ENCODE assay signal across 1 cellular context in genomic region chr2:8138923-8139667, GRCh38.
TF ChIP-seq lines count a peak whose summit lies in the region.

No MANE protein-coding gene starts in this region.

TF ChIP-seq in HepG2, 621 proteins besides CTCF, POLR2A, EP300 and RAD21 (continued from another document and continues in another):
- TF ChIP-seq, protein P1, sequence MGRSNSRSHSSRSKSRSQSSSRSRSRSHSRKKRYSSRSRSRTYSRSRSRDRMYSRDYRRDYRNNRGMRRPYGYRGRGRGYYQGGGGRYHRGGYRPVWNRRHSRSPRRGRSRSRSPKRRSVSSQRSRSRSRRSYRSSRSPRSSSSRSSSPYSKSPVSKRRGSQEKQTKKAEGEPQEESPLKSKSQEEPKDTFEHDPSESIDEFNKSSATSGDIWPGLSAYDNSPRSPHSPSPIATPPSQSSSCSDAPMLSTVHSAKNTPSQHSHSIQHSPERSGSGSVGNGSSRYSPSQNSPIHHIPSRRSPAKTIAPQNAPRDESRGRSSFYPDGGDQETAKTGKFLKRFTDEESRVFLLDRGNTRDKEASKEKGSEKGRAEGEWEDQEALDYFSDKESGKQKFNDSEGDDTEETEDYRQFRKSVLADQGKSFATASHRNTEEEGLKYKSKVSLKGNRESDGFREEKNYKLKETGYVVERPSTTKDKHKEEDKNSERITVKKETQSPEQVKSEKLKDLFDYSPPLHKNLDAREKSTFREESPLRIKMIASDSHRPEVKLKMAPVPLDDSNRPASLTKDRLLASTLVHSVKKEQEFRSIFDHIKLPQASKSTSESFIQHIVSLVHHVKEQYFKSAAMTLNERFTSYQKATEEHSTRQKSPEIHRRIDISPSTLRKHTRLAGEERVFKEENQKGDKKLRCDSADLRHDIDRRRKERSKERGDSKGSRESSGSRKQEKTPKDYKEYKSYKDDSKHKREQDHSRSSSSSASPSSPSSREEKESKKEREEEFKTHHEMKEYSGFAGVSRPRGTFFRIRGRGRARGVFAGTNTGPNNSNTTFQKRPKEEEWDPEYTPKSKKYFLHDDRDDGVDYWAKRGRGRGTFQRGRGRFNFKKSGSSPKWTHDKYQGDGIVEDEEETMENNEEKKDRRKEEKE (IDR thresholded peaks at IDR 0.05) = no peak
- TF ChIP-seq PBX3 (CRISPR knock-in tag; IDR thresholded peaks at IDR 0.05; ENCODE audit: borderline replicate concordance) = no peak
- TF ChIP-seq, protein P2, sequence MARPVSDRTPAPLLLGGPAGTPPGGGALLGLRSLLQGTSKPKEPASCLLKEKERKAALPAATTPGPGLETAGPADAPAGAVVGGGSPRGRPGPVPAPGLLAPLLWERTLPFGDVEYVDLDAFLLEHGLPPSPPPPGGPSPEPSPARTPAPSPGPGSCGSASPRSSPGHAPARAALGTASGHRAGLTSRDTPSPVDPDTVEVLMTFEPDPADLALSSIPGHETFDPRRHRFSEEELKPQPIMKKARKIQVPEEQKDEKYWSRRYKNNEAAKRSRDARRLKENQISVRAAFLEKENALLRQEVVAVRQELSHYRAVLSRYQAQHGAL (CRISPR knock-in tag; IDR thresholded peaks at IDR 0.05; ENCODE audit: not compliant biosample characterization) = no peak
- TF ChIP-seq, protein P3, sequence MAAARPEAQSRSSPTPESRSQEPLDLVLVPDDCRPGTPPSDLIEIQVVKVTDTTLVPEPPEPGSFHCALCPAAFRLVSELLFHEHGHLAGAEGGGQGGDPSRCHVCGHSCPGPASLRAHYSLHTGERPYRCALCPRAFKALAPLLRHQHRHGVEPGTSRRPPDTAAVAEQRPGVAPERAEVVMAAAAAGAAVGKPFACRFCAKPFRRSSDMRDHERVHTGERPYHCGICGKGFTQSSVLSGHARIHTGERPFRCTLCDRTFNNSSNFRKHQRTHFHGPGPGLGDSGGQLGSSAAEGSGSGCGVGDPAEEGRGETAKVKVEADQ (CRISPR knock-in tag; IDR thresholded peaks at IDR 0.05; ENCODE audit: borderline replicate concordance) = peak; percentile 60; the same call in 1 of the 2 replicates
- TF ChIP-seq KMT2A (CRISPR knock-in tag; IDR thresholded peaks at IDR 0.05) = peak; percentile 75; the same call in 1 of the 2 replicates
- TF ChIP-seq ZNF512 (CRISPR knock-in tag; IDR thresholded peaks at IDR 0.05) = no peak
- peak; percentile 24; the same call in 1 of the 2 replicates for TF ChIP-seq POGK (CRISPR knock-in tag; conservative IDR thresholded peaks at IDR 0.05)
- TF ChIP-seq SCMH1 (CRISPR knock-in tag; IDR thresholded peaks at IDR 0.05; ENCODE audit: borderline replicate concordance) = no peak
- TF ChIP-seq ZSCAN25 (CRISPR knock-in tag; IDR thresholded peaks at IDR 0.05) = no peak
- peak; percentile 98 for TF ChIP-seq GATAD2A (CRISPR knock-in tag; IDR thresholded peaks at IDR 0.05)
- peak; percentile 85 for TF ChIP-seq SIX1 (CRISPR knock-in tag; IDR thresholded peaks at IDR 0.05; ENCODE audit: borderline replicate concordance)
- TF ChIP-seq, protein P4, sequence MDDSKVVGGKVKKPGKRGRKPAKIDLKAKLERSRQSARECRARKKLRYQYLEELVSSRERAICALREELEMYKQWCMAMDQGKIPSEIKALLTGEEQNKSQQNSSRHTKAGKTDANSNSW (CRISPR knock-in tag; IDR thresholded peaks at IDR 0.05; ENCODE audit: borderline replicate concordance) = no peak
- 0 out of 2 replicates have a peak, but pooled peaks have one; percentile 0 for TF ChIP-seq JUNB (CRISPR knock-in tag; IDR thresholded peaks at IDR 0.05; ENCODE audit: borderline replicate concordance)
- TF ChIP-seq ZNF614 (CRISPR knock-in tag; IDR thresholded peaks at IDR 0.05; ENCODE audit: borderline replicate concordance) = peak; percentile 85
- no peak for TF ChIP-seq ZNF260 (CRISPR knock-in tag; IDR thresholded peaks at IDR 0.05; ENCODE audit: borderline replicate concordance, low read depth)
- TF ChIP-seq, protein P5, sequence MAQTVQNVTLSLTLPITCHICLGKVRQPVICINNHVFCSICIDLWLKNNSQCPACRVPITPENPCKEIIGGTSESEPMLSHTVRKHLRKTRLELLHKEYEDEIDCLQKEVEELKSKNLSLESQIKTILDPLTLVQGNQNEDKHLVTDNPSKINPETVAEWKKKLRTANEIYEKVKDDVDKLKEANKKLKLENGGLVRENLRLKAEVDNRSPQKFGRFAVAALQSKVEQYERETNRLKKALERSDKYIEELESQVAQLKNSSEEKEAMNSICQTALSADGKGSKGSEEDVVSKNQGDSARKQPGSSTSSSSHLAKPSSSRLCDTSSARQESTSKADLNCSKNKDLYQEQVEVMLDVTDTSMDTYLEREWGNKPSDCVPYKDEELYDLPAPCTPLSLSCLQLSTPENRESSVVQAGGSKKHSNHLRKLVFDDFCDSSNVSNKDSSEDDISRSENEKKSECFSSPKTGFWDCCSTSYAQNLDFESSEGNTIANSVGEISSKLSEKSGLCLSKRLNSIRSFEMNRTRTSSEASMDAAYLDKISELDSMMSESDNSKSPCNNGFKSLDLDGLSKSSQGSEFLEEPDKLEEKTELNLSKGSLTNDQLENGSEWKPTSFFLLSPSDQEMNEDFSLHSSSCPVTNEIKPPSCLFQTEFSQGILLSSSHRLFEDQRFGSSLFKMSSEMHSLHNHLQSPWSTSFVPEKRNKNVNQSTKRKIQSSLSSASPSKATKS (CRISPR knock-in tag; IDR thresholded peaks at IDR 0.05) = 0 out of 2 replicates have a peak, but pooled peaks have one; percentile 8
- no peak for TF ChIP-seq ZNF678 (CRISPR knock-in tag; IDR thresholded peaks at IDR 0.05)
- TF ChIP-seq ZNF772 (CRISPR knock-in tag; IDR thresholded peaks at IDR 0.05) = peak; percentile 95
- no peak; the same call in 1 of the 2 replicates for TF ChIP-seq ZBTB3 (CRISPR knock-in tag; IDR thresholded peaks at IDR 0.05; ENCODE audit: borderline replicate concordance, low read depth)
- TF ChIP-seq SMYD3 (CRISPR knock-in tag; IDR thresholded peaks at IDR 0.05) = no peak; the same call in 1 of the 2 replicates
- TF ChIP-seq, protein P6, sequence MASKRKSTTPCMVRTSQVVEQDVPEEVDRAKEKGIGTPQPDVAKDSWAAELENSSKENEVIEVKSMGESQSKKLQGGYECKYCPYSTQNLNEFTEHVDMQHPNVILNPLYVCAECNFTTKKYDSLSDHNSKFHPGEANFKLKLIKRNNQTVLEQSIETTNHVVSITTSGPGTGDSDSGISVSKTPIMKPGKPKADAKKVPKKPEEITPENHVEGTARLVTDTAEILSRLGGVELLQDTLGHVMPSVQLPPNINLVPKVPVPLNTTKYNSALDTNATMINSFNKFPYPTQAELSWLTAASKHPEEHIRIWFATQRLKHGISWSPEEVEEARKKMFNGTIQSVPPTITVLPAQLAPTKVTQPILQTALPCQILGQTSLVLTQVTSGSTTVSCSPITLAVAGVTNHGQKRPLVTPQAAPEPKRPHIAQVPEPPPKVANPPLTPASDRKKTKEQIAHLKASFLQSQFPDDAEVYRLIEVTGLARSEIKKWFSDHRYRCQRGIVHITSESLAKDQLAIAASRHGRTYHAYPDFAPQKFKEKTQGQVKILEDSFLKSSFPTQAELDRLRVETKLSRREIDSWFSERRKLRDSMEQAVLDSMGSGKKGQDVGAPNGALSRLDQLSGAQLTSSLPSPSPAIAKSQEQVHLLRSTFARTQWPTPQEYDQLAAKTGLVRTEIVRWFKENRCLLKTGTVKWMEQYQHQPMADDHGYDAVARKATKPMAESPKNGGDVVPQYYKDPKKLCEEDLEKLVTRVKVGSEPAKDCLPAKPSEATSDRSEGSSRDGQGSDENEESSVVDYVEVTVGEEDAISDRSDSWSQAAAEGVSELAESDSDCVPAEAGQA (IDR thresholded peaks at IDR 0.05; ENCODE audit: low read depth) = peak; percentile 14; the same call in 1 of the 2 replicates
- TF ChIP-seq, protein P6 (CRISPR knock-in tag; IDR thresholded peaks at IDR 0.05; ENCODE audit: borderline replicate concordance) = no peak
- no peak for TF ChIP-seq ZFP41 (CRISPR knock-in tag; IDR thresholded peaks at IDR 0.05; ENCODE audit: borderline replicate concordance)
- TF ChIP-seq, protein P7, sequence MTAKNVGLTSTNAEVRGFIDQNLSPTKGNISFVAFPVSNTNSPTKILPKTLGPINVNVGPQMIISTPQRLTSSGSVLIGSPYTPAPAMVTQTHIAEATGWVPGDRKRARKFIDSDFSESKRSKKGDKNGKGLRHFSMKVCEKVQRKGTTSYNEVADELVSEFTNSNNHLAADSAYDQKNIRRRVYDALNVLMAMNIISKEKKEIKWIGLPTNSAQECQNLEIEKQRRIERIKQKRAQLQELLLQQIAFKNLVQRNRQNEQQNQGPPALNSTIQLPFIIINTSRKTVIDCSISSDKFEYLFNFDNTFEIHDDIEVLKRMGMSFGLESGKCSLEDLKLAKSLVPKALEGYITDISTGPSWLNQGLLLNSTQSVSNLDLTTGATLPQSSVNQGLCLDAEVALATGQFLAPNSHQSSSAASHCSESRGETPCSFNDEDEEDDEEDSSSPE (CRISPR knock-in tag; IDR thresholded peaks at IDR 0.05) = no peak
- peak; percentile 95 for TF ChIP-seq TRIM24 (CRISPR knock-in tag; IDR thresholded peaks at IDR 0.05)
- no peak for TF ChIP-seq PHF5A (CRISPR knock-in tag; IDR thresholded peaks at IDR 0.05; ENCODE audit: low read depth, unreplicated experiment)
- no peak for TF ChIP-seq GLI4 (CRISPR knock-in tag; IDR thresholded peaks at IDR 0.05; ENCODE audit: borderline replicate concordance)
- no peak for TF ChIP-seq ZNF225 (CRISPR knock-in tag; IDR thresholded peaks at IDR 0.05)
- TF ChIP-seq ZNF800 (CRISPR knock-in tag; IDR thresholded peaks at IDR 0.05) = no peak
- TF ChIP-seq MIER3 (CRISPR knock-in tag; IDR thresholded peaks at IDR 0.05; ENCODE audit: borderline replicate concordance) = 0 out of 2 replicates have a peak, but pooled peaks have one; percentile 6
- TF ChIP-seq DNMT1 (CRISPR knock-in tag; IDR thresholded peaks at IDR 0.05) = no peak
- peak; percentile 81 for TF ChIP-seq TEAD3 (CRISPR knock-in tag; optimal IDR thresholded peaks at IDR 0.05; ENCODE audit: borderline replicate concordance)
- TF ChIP-seq ZKSCAN8 (CRISPR knock-in tag; IDR thresholded peaks at IDR 0.05; ENCODE audit: borderline replicate concordance) = peak; percentile 85
- TF ChIP-seq ZNF572 (CRISPR knock-in tag; IDR thresholded peaks at IDR 0.05) = no peak
- TF ChIP-seq MTF2 (CRISPR knock-in tag; IDR thresholded peaks at IDR 0.05; ENCODE audit: borderline replicate concordance) = no peak
- peak; percentile 37; the same call in 1 of the 2 replicates for TF ChIP-seq ZNF703 (CRISPR knock-in tag; IDR thresholded peaks at IDR 0.05; ENCODE audit: borderline replicate concordance)
- TF ChIP-seq ZNF552 (CRISPR knock-in tag; IDR thresholded peaks at IDR 0.05; ENCODE audit: borderline replicate concordance) = no peak
